Comparison of ENCODE assay signal across 8 cellular contexts in genomic region chr2:151437630-151438029, GRCh38. TPM values are rescaled to one million over a fixed set of nuclear protein-coding genes. Genes with fewer than 3 reads are reported as not detected.
A peak's percentile ranks its signal among the peaks of the same experiment; 100 is the strongest.
DNase-seq lines count a peak whose midpoint lies in the region; ATAC-seq and TF ChIP-seq lines count a peak whose summit lies in the region.

No MANE protein-coding gene starts in this region.

- no peak overlapping the region for H2AFZ ChIP-seq in OCI-LY7 (ENCODE audit: low read length)

- DNase-seq in heart right ventricle (no peak), left ventricle myocardium superior (no peak), OCI-LY7 (ENCODE audit: low spot score) (peak; percentile 44), epithelial cell of proximal tubule (ENCODE audit: low read depth) (no peak), prostate gland (ENCODE audit: low spot score) (no peak), NCI-H187 (lab: John Stamatoyannopoulos, UW) (no peak)

- no peaks in the 10 kb centered on the region for H3K9me2 ChIP-seq in OCI-LY7 (ENCODE audit: insufficient read depth, low read length)

- no peaks in the 10 kb centered on the region for H3K79me2 ChIP-seq in OCI-LY7 (ENCODE audit: insufficient read depth, low read depth, low read length)

- POLR2A ChIA-PET in OCI-LY7 (lab: Charles Lee): interaction anchor here (0.5 to 1.5 kb wide), 3 partner anchors 12 to 17 kb away, joined by 4 to 8 read pairs (median 5); no protein-coding TSS in a partner anchor

- TF ChIP-seq POLR2A in prostate gland (IDR thresholded peaks at IDR 0.05): no peak

- no peak overlapping the region for H3K4me2 ChIP-seq in OCI-LY7 (ENCODE audit: low read length)

- WGBS in heart right ventricle, 2 donors: 58 to 68% methylated on average over 3 of the region's 3 CpGs
- WGBS in prostate gland: 68% methylated on average over 3 of the region's 3 CpGs

- peak; percentile 65 to 79 (median 74) for TF ChIP-seq CTCF in heart right ventricle (IDR thresholded peaks at IDR 0.05)
- peak; percentile 85 for TF ChIP-seq CTCF in OCI-LY7 (conservative IDR thresholded peaks at IDR 0.05; ENCODE audit: low read length)
- TF ChIP-seq CTCF in epithelial cell of proximal tubule (conservative IDR thresholded peaks at IDR 0.05; ENCODE audit: low read depth, low read length): peak; percentile 50
- peak; percentile 27 to 77 (median 44) for TF ChIP-seq CTCF in prostate gland (IDR thresholded peaks at IDR 0.05)

- peaks cover 10% of the 10 kb centered on the region; the same call in 1 of the 2 replicates for H4K20me1 ChIP-seq in OCI-LY7 (ENCODE audit: insufficient read depth, low read length)

- CTCF ChIA-PET in OCI-LY7 (lab: Charles Lee; ENCODE audit: unreplicated experiment): no interaction called here

- no peak overlapping the region for H3K27ac ChIP-seq in heart right ventricle
- no peak overlapping the region for H3K27ac ChIP-seq in OCI-LY7 (ENCODE audit: low read depth, low read length, poor library complexity, severe bottlenecking)
- H3K27ac ChIP-seq in prostate gland: no peak overlapping the region

- H3K4me3 ChIP-seq in heart right ventricle: no peak overlapping the region
- no peak overlapping the region for H3K4me3 ChIP-seq in OCI-LY7 (ENCODE audit: low read depth, low read length, poor library complexity, severe bottlenecking)
- H3K4me3 ChIP-seq in epithelial cell of proximal tubule (ENCODE audit: low read depth, low read length): no peak overlapping the region
- H3K4me3 ChIP-seq in prostate gland: no peak overlapping the region

- H3K4me1 ChIP-seq in heart right ventricle (no peaks in the 10 kb centered on the region), OCI-LY7 (ENCODE audit: insufficient read depth, low read length, poor library complexity, severe bottlenecking) (no peaks in the 10 kb centered on the region), prostate gland (replicated peaks) (no peaks in the 10 kb centered on the region)

- ATAC-seq in heart right ventricle (no peak), left ventricle myocardium superior (no peak), GM19023 (IDR thresholded peaks at IDR 0.05; ENCODE audit: unreplicated experiment) (no peak), GM21381 (IDR thresholded peaks at IDR 0.05; ENCODE audit: unreplicated experiment) (no peak)

- H3K36me3 ChIP-seq in heart right ventricle (peaks cover 0 to 100% (median 35%) of the 10 kb centered on the region in 9 donors), OCI-LY7 (ENCODE audit: insufficient read depth, low read length) (peaks cover 95% of the 10 kb centered on the region), prostate gland (peaks cover 0 to 2% of the 10 kb centered on the region in 2 donors)

- H3K9me3 ChIP-seq in heart right ventricle (no peaks in the 10 kb centered on the region), OCI-LY7 (ENCODE audit: low read length) (no peaks in the 10 kb centered on the region), prostate gland (no peaks in the 10 kb centered on the region)

- no TSS peak for BruUV-seq in OCI-LY7 (replicated peaks; lab: Mats Ljungman, UMichigan)

- intact Hi-C loops in heart right ventricle (cut with DNase I) (no loop called here), left ventricle myocardium superior (cut with micrococcal nuclease) (no loop called here), OCI-LY7 (cut with micrococcal nuclease; ENCODE audit: unreplicated experiment) (no loop called here), prostate gland (cut with DNase I) (no loop called here)

- H3K27me3 ChIP-seq in heart right ventricle (no peaks in the 10 kb centered on the region), prostate gland (replicated peaks; ENCODE audit: insufficient read depth) (no peaks in the 10 kb centered on the region)

RNA-seq across cellular contexts. Expression of gene RIF1, which starts 27.9 kb away (rescaled TPM):
- 10 to 100 TPM; 11.7 to 19.3 (median 15.8) TPM for total RNA-seq in heart right ventricle
- 1 to 10 TPM; 2.0 to 3.9 TPM for polyA plus RNA-seq in heart right ventricle
- 16.3 TPM for total RNA-seq in left ventricle myocardium superior
- 45.3 and 52.4 TPM in 2 replicates for total RNA-seq in OCI-LY7 (2014; rRNA removed; shearing (Covaris generic))
- 69.4 and 71.4 TPM in 2 replicates for total RNA-seq in OCI-LY7 (2022)
- 26.2 and 28.6 TPM in 2 replicates for total RNA-seq in epithelial cell of proximal tubule
- 10 to 100 TPM; 28.1 to 38.2 TPM for total RNA-seq in prostate gland
